Comparison of ENCODE assay signal across 8 cellular contexts in the genomic region with DNA sequence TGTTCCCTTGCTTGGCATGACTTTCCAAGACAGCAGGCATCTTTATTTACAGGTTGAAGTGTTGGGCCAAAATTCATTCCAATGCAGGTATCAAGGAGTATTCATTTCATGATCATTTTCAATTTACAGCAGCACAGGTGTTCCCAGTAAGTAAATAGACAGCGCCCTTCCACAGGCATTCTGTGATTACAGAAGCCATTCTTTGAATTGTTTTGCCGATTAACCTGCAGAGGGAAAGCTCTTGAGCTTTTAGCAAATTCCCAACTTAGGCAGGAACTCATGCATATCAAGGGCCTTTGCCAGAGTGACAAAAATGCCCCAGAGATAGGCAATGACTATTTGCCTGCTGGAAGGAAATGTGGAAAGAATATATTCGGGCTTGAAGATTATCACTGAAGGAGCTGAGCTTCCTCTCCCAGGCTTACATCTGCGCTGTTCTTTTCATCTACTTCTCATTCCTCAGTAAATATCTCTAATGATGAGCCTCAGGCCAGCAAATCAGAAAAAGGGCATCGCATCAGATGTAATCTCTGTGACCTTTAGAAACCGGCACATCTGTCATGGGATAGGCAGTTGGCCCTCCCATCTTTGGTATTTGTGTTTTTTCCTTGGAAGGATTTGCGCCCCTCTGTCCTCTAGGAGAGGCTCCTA. TPM values are rescaled to one million over a fixed set of nuclear protein-coding genes. Genes with fewer than 3 reads are reported as not detected.
A peak's percentile ranks its signal among the peaks of the same experiment; 100 is the strongest.
DNase-seq lines count a peak whose midpoint lies in the region; ATAC-seq, FAIRE-seq and TF ChIP-seq lines count a peak whose summit lies in the region.

No MANE protein-coding gene starts in this region.

- no peak overlapping the region for H3K14ac ChIP-seq in neuronal stem cell (ENCODE audit: low read length)

- H3K4me1 ChIP-seq in breast epithelium (peaks cover 0 to 6% of the 10 kb centered on the region in 2 donors), neuronal stem cell (ENCODE audit: control insufficient read depth in 2 of 2, insufficient read depth in 1 of 2, low read depth in 1 of 2, low read length in 2 of 2) (peaks cover 0 to 6% of the 10 kb centered on the region in 2 donors)

- no peak overlapping the region for H3K23ac ChIP-seq in neuronal stem cell (ENCODE audit: low read depth, low read length, poor library complexity)

- no CpG with 5 or more reads among the region's 7 CpGs for WGBS in neuronal stem cell (ENCODE audit: extremely low coverage in 2 of 2, insufficient read length in 2 of 2, insufficient replicate concordance in 1 of 2), 2 donors
- 39 to 43% methylated on average over 7 of the region's 7 CpGs for WGBS in lower leg skin, 2 donors

- no peak for FAIRE-seq in GM12891 (lab: Jason Lieb, UNC)

- peak overlapping the region; percentile 1 to 45 (median 17) for H3K4me3 ChIP-seq in breast epithelium
- no peak overlapping the region for H3K4me3 ChIP-seq in neuronal stem cell (ENCODE audit: low read length in 2 of 2)
- no peak overlapping the region for H3K4me3 ChIP-seq in lower leg skin (ENCODE audit: low read depth, poor library complexity, severe bottlenecking)

- no peak overlapping the region for H4K91ac ChIP-seq in neuronal stem cell (ENCODE audit: low read depth, low read length, poor library complexity)

- H3K9me3 ChIP-seq in breast epithelium = no peaks in the 10 kb centered on the region
- H3K9me3 ChIP-seq in neuronal stem cell (replicated peaks in 1 of 2; ENCODE audit: control insufficient read depth in 2 of 2, insufficient read depth in 1 of 2, low read depth in 1 of 2, low read length in 2 of 2) = no peaks in the 10 kb centered on the region

- H3K27ac ChIP-seq in breast epithelium (peak overlapping the region; percentile 71 to 85), neuronal stem cell (replicated peaks; ENCODE audit: low read length) (no peak overlapping the region)

- H3K18ac ChIP-seq in neuronal stem cell (ENCODE audit: low read length) = no peak overlapping the region

- H2AFZ ChIP-seq in neuronal stem cell (ENCODE audit: low read length) = peak overlapping the region; percentile 73

- H2BK15ac ChIP-seq in neuronal stem cell (ENCODE audit: low read length) = no peak overlapping the region

- H2BK120ac ChIP-seq in neuronal stem cell (ENCODE audit: low read depth, low read length) = no peak overlapping the region

- intact Hi-C loops in breast epithelium (cut with DNase I; ENCODE audit: low total_unique reads) (no loop called here), lower leg skin (cut with DNase I; ENCODE audit: low total_unique reads) (no loop called here)

- ATAC-seq in HG03139 (IDR thresholded peaks at IDR 0.05; ENCODE audit: unreplicated experiment) (no peak), HG03196 (IDR thresholded peaks at IDR 0.05; ENCODE audit: unreplicated experiment) (no peak), HG02763 (IDR thresholded peaks at IDR 0.05; ENCODE audit: unreplicated experiment) (no peak)

- no peak overlapping the region for H3K4me2 ChIP-seq in neuronal stem cell (ENCODE audit: insufficient read depth, low read length, poor library complexity, severe bottlenecking)

- no peak overlapping the region for H4K8ac ChIP-seq in neuronal stem cell (ENCODE audit: low read depth, low read length)

- DNase-seq in GM12891 (ENCODE audit: insufficient read length, low spot score) = no peak
- DNase-seq in NCI-H2029 treated with DMSO at 0.1 percent for 48 hours (lab: John Stamatoyannopoulos, UW) = peak; percentile 8
- DNase-seq in breast epithelium (ENCODE audit: low spot score in 2 of 2) = no peak
- no peak for DNase-seq in neuronal stem cell (ENCODE audit: low spot score)
- DNase-seq in lower leg skin (ENCODE audit: low spot score in 2 of 2) = no peak

- TF ChIP-seq POLR2A in GM12891 (IDR thresholded peaks at IDR 0.05; ENCODE audit: low read depth, low read length) = peak; percentile 12; the same call in 1 of the 2 replicates
- TF ChIP-seq POLR2A in breast epithelium (IDR thresholded peaks at IDR 0.05) = no peak
- TF ChIP-seq POLR2A in lower leg skin (IDR thresholded peaks at IDR 0.05) = no peak

- no peak overlapping the region for H2BK12ac ChIP-seq in neuronal stem cell (ENCODE audit: low read length)

- H3K36me3 ChIP-seq in breast epithelium (no peaks in the 10 kb centered on the region), neuronal stem cell (replicated peaks in 1 of 2; ENCODE audit: control insufficient read depth in 2 of 2, insufficient read depth in 2 of 2, low read length in 2 of 2) (no peaks in the 10 kb centered on the region)

- TF ChIP-seq CTCF in breast epithelium (IDR thresholded peaks at IDR 0.05) (no peak), lower leg skin (IDR thresholded peaks at IDR 0.05) (no peak)

- H3K79me1 ChIP-seq in neuronal stem cell (ENCODE audit: low read depth, low read length) = no peaks in the 10 kb centered on the region

- H3K27me3 ChIP-seq in breast epithelium (no peaks in the 10 kb centered on the region), neuronal stem cell (ENCODE audit: control insufficient read depth in 3 of 3, insufficient read depth in 3 of 3, low read depth in 1 of 3, low read length in 3 of 3) (peaks cover 0 to 3% (median 0%) of the 10 kb centered on the region in 3 experiments)

- no peak overlapping the region for H2BK5ac ChIP-seq in neuronal stem cell (ENCODE audit: low read length)

- no peak overlapping the region for H3K9ac ChIP-seq in neuronal stem cell (ENCODE audit: low read depth, low read length, poor library complexity)

- H3K4ac ChIP-seq in neuronal stem cell (ENCODE audit: low read length) = no peak overlapping the region

- H2AK5ac ChIP-seq in neuronal stem cell (ENCODE audit: low read depth, low read length) = no peak overlapping the region

TF ChIP-seq in GM12891, 5 proteins besides CTCF, POLR2A, EP300 and RAD21:
- TF ChIP-seq PAX5 (IDR thresholded peaks at IDR 0.05; ENCODE audit: insufficient read depth, low read length, severe bottlenecking) (no peak), SPI1 (IDR thresholded peaks at IDR 0.05; ENCODE audit: low read depth, low read length) (no peak), TAF1 (IDR thresholded peaks at IDR 0.05; ENCODE audit: low read depth, low read length) (no peak)

RNA-seq across cellular contexts. Expression of a gene that starts 6.7 kb away (rescaled TPM):
- 1.7 TPM for polyA plus RNA-seq in GM12891 (2012; ENCODE audit: low read depth, missing spikeins)
- total RNA-seq in breast epithelium (1 to 10 TPM; 1.6 to 3.4 (median 3.2) TPM), lower leg skin (1 to 10 TPM in 3 of 4 donors, under 1 TPM in 1; 0.81 to 3.4 (median 2.2) TPM)
- not detected for polyA plus RNA-seq in neuronal stem cell (2013, experiment 1 of 2)
- not detected for polyA plus RNA-seq in neuronal stem cell (2013, experiment 2 of 2)

Comparison
In these comparisons a context has a peak if more than half of its experiments do, and no peak if none do; other contexts are left out.
1. H3K4me3 ChIP-seq: peak in breast epithelium (3 of 3); none in neuronal stem cell (0 of 2) and lower leg skin (single experiment).